ENCODE assay signal across 22 cellular contexts in genomic region chr1:157542676-157543075, GRCh38. TPM values are rescaled to one million over a fixed set of nuclear protein-coding genes. Genes with fewer than 3 reads are reported as not detected.
A peak's percentile ranks its signal among the peaks of the same experiment; 100 is the strongest.
DNase-seq lines count a peak whose midpoint lies in the region; ATAC-seq and TF ChIP-seq lines count a peak whose summit lies in the region.
"Had no signal": no experiment of that assay in that cellular context is flagged by ENCODE, and none has a peak within 500 bp of the region (broad histone marks: within the 10 kb centered on the region; RNA-seq: fewer than 3 reads in every experiment).

No MANE protein-coding gene starts in this region.

- POLR2A ChIA-PET in RWPE1 (lab: Yijun Ruan, JAX; ENCODE audit: low non-redundant PET): no interaction called here

- peaks cover 34% of the 10 kb centered on the region for H3K4me1 Mint-ChIP-seq in memory B cell
- H3K4me1 Mint-ChIP-seq in activated T-helper 17 cell treated with anti-CD3 and anti-CD28 coated beads, Interleukin-2, amount 50 U/mL, for 72 hours: no peaks in the 10 kb centered on the region

- peaks cover 32% of the 10 kb centered on the region for H3K36me3 Mint-ChIP-seq in memory B cell
- no peaks in the 10 kb centered on the region for H3K36me3 Mint-ChIP-seq in activated T-helper 17 cell treated with anti-CD3 and anti-CD28 coated beads, Interleukin-2, amount 50 U/mL, for 72 hours (ENCODE audit: low read depth)

- H3K4me3 Mint-ChIP-seq in memory B cell: no peak overlapping the region
- no peak overlapping the region for H3K4me3 Mint-ChIP-seq in activated T-helper 17 cell treated with anti-CD3 and anti-CD28 coated beads, Interleukin-2, amount 50 U/mL, for 72 hours
- H3K4me3 Mint-ChIP-seq: stimulated activated naive CD8-positive, alpha-beta T cell treated with anti-CD3 and anti-CD28 coated beads, Interleukin-15, Interleukin-2, amounts not matched to agents 100 ng/mL and 50 ng/mL, for 24 hours had no signal

- TF ChIP-seq CTCF in dorsolateral prefrontal cortex (IDR thresholded peaks at IDR 0.05 in 54 of 56, conservative IDR thresholded peaks at IDR 0.05 in 2 of 56; ENCODE audit: low read depth in 1 of 56, partially characterized antibody in 56 of 56): no peak
- no peak for TF ChIP-seq CTCF in RWPE1 (conservative IDR thresholded peaks at IDR 0.05; ENCODE audit: low read depth)
- no peak for TF ChIP-seq CTCF in upper lobe of left lung (IDR thresholded peaks at IDR 0.05)
- TF ChIP-seq CTCF in colonic mucosa (IDR thresholded peaks at IDR 0.05): no peak

- no peak for ATAC-seq in memory B cell (ENCODE audit: low read depth)
- ATAC-seq in activated T-helper 17 cell treated with anti-CD3 and anti-CD28 coated beads, Interleukin-2, amount 50 U/mL, for 72 hours (replicated peaks): no peak
- ATAC-seq in upper lobe of left lung (ENCODE audit: low FRiP score in 2 of 2): no peak
- ATAC-seq: sciatic nerve had no signal

- TF ChIP-seq POLR2A in upper lobe of left lung (IDR thresholded peaks at IDR 0.05): no peak

- H3K9me3 Mint-ChIP-seq in memory B cell: no peaks in the 10 kb centered on the region
- no peaks in the 10 kb centered on the region for H3K9me3 Mint-ChIP-seq in activated T-helper 17 cell treated with anti-CD3 and anti-CD28 coated beads, Interleukin-2, amount 50 U/mL, for 72 hours
- H3K9me3 Mint-ChIP-seq: stimulated activated naive CD8-positive, alpha-beta T cell treated with anti-CD3 and anti-CD28 coated beads, Interleukin-15, Interleukin-2, amounts not matched to agents 100 ng/mL and 50 ng/mL, for 24 hours had no signal

- peak overlapping the region; percentile 3 for H3K27ac Mint-ChIP-seq in memory B cell
- H3K27ac Mint-ChIP-seq in activated T-helper 17 cell treated with anti-CD3 and anti-CD28 coated beads, Interleukin-2, amount 50 U/mL, for 72 hours: no peak overlapping the region
- H3K27ac Mint-ChIP-seq: stimulated activated naive CD8-positive, alpha-beta T cell treated with anti-CD3 and anti-CD28 coated beads, Interleukin-15, Interleukin-2, amounts not matched to agents 100 ng/mL and 50 ng/mL, for 24 hours had no signal

- TF ChIP-seq EP300 in upper lobe of left lung (IDR thresholded peaks at IDR 0.05): no peak

- intact Hi-C loops in dorsolateral prefrontal cortex (cut with DNase I): no loop called here
- intact Hi-C loops in colonic mucosa (cut with DNase I): no loop called here

- no peak overlapping the region for H3K4me3 ChIP-seq in dorsolateral prefrontal cortex
- H3K4me3 ChIP-seq in upper lobe of left lung: no peak overlapping the region
- no peak overlapping the region for H3K4me3 ChIP-seq in colonic mucosa
- H3K4me3 ChIP-seq: Peyer's patch, uterus had no signal

- WGBS in upper lobe of left lung, 2 donors: 62 to 71% methylated on average over 6 of the region's 6 CpGs

- no peaks in the 10 kb centered on the region for H3K9me3 ChIP-seq in upper lobe of left lung
- H3K9me3 ChIP-seq in colonic mucosa: no peaks in the 10 kb centered on the region
- H3K9me3 ChIP-seq: Peyer's patch, uterus had no signal

- H3K27me3 Mint-ChIP-seq in memory B cell: no peaks in the 10 kb centered on the region
- peaks cover 35% of the 10 kb centered on the region for H3K27me3 Mint-ChIP-seq in activated T-helper 17 cell treated with anti-CD3 and anti-CD28 coated beads, Interleukin-2, amount 50 U/mL, for 72 hours

- H3K36me3 ChIP-seq in upper lobe of left lung (no peaks in the 10 kb centered on the region), colonic mucosa (no peaks in the 10 kb centered on the region)
- H3K36me3 ChIP-seq: Peyer's patch, uterus had no signal

- no peak overlapping the region for H3K27ac ChIP-seq in dorsolateral prefrontal cortex
- no peak overlapping the region for H3K27ac ChIP-seq in RWPE1
- H3K27ac ChIP-seq in upper lobe of left lung: no peak overlapping the region
- H3K27ac ChIP-seq in colonic mucosa: no peak overlapping the region
- H3K27ac ChIP-seq: Peyer's patch, uterus had no signal

- CTCF ChIA-PET in RWPE1 (lab: Yijun Ruan, JAX): no interaction called here

- no peak overlapping the region for H3K9ac ChIP-seq in colonic mucosa (ENCODE audit: low read depth in 2 of 2, low read length in 2 of 2)

- H3K27me3 ChIP-seq in dorsolateral prefrontal cortex (peaks cover 0 to 17% (median 0%) of the 10 kb centered on the region in 45 donors), upper lobe of left lung (no peaks in the 10 kb centered on the region), colonic mucosa (no peaks in the 10 kb centered on the region)
- H3K27me3 ChIP-seq: Peyer's patch, uterus had no signal

- H3K4me1 ChIP-seq in upper lobe of left lung (no peaks in the 10 kb centered on the region), colonic mucosa (no peaks in the 10 kb centered on the region)
- H3K4me1 ChIP-seq: Peyer's patch, uterus had no signal

- peak; percentile 5 for DNase-seq in A172 (ENCODE audit: low spot score)
- peak; percentile 51 for DNase-seq in Daoy (ENCODE audit: low read depth)
- DNase-seq in dorsolateral prefrontal cortex: peak in 6 of 10 donors; percentile 23 to 52 (median 44)
- no peak for DNase-seq in memory B cell (ENCODE audit: low spot score in 2 of 2)
- DNase-seq in RWPE1 (ENCODE audit: low spot score): no peak
- no peak for DNase-seq in upper lobe of left lung
- no peak for DNase-seq in colonic mucosa
- DNase-seq: activated naive CD4-positive, alpha-beta T cell treated with Interleukin-2 at 50 U/mL for 16 hours; cerebellar nuclear complex; COR-L47; GOT3; left cardiac atrium; NCI-H1092; NCI-H774; occipital lobe; Peyer's patch; stimulated activated CD4-positive, alpha-beta T cell treated with anti-CD3 and anti-CD28 coated beads, Interleukin-1b, Interleukin-23, amount 100 ng/mL, for 48 hours; uterus had no signal

RNA-seq across cellular contexts. Expression of gene FCRL5, which starts 9.6 kb away (rescaled TPM):
- not detected in 2 replicates for total RNA-seq in A172 (2014; rRNA removed; shearing (Covaris generic))
- total RNA-seq in Daoy (2014; rRNA removed; shearing (Covaris generic)): not detected in 2 replicates
- total RNA-seq in dorsolateral prefrontal cortex (under 1 TPM in 5 of 120 experiments, not detected in 115; 0.11 to 0.26 (median 0.16) TPM), upper lobe of left lung (1 to 10 TPM in 4 of 6 donors, under 1 TPM in 2; 0.22 to 9.8 (median 2.1) TPM), colonic mucosa (1 to 10 TPM in 1 of 2 donors, under 1 TPM in 1; 0.90 to 1.8 TPM)
- not detected for total RNA-seq in activated T-helper 17 cell treated with anti-CD3 and anti-CD28 coated beads, Interleukin-2, amount 50 U/mL, for 72 hours
- total RNA-seq: G401, occipital lobe had no signal

RNA-seq across cellular contexts. Expression of gene FCRL4, which starts 55.2 kb away (rescaled TPM):
- total RNA-seq in A172 (2014; rRNA removed; shearing (Covaris generic)): not detected in 2 replicates
- not detected in 2 replicates for total RNA-seq in Daoy (2014; rRNA removed; shearing (Covaris generic))
- 1 to 10 TPM in 1 of 120 experiments, under 1 TPM in 7, not detected in 112; 0.10 to 1.7 (median 0.16) TPM for total RNA-seq in dorsolateral prefrontal cortex
- total RNA-seq in activated T-helper 17 cell treated with anti-CD3 and anti-CD28 coated beads, Interleukin-2, amount 50 U/mL, for 72 hours: not detected
- not detected for total RNA-seq in upper lobe of left lung
- total RNA-seq in colonic mucosa: not detected
- total RNA-seq: G401, left cardiac atrium, occipital lobe, sciatic nerve, uterus had no signal

Comparison
In these comparisons a context has a peak if more than half of its experiments do, and no peak if none do; other contexts are left out.
1. DNase-seq: peak in A172 (single experiment), Daoy (single experiment) and dorsolateral prefrontal cortex (6 of 10); none in memory B cell (0 of 2), RWPE1 (single experiment), upper lobe of left lung (0 of 2) and colonic mucosa (single experiment).